ENCODE assay signal across 1 cellular context in the genomic region with DNA sequence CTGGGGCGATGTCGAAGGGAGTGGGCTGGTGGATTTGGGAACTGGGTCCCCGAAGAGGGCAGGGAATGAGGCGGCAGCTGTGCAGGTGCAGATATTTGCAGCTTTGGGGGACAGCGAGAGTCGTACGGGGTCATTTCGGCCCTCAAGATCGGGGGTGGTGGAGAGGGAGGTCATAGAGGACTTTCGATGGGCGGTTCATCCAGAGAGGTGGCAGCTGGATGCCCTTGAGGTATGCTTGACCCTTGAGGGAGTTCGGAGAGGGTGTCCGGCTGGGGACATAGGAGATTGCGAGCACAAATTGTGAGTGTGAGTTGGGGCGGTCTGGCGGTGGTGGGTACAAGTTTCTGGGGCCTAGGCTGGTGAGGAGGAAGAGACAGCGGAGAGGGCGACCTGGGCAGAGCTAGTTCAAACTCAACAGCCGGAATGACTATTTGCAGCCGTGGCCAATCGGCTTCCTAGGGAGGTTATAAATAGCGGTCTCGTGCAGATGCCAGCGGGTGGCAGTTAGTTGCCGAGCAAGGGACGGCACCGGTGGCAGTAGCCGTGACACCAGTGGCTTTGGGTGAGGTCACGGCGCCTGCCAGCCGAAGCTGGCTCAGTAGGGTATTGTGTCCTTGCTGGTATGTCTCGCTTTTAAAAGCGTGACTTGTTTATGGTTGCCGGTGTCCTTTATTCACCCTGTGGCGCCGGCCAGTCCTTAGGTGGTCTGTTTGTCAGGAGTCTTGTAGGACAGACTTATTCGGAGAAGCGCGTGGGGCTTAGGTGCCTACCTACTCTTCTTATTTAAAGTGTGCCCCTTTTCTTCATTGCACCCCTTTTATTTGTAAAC.
TF ChIP-seq lines count a peak whose summit lies in the region.

No MANE protein-coding gene starts in this region.

TF ChIP-seq in K562, 482 proteins besides CTCF, POLR2A, EP300 and RAD21 (continued from another document):
- TF ChIP-seq JUN (IDR thresholded peaks at IDR 0.05; ENCODE audit: borderline replicate concordance, low read depth, low read length) (no peak), JUN (CRISPR knock-in tag; IDR thresholded peaks at IDR 0.05; ENCODE audit: borderline replicate concordance) (no peak), SREBF1 (IDR thresholded peaks at IDR 0.05; ENCODE audit: borderline replicate concordance, low read depth, low read length) (no peak), ZNF707 (CRISPR knock-in tag; conservative IDR thresholded peaks at IDR 0.05) (no peak), SMARCA5 (IDR thresholded peaks at IDR 0.05) (no peak), POLR2AphosphoS5 (IDR thresholded peaks at IDR 0.05; ENCODE audit: control insufficient read depth, insufficient read depth, low read depth, low read length) (no peak), MBD2 (IDR thresholded peaks at IDR 0.05; ENCODE audit: borderline replicate concordance, low read depth) (0 out of 2 replicates have a peak, but pooled peaks have one; percentile 29), MTA2 (IDR thresholded peaks at IDR 0.05; ENCODE audit: low read depth) (no peak)
- TF ChIP-seq, protein P1, sequence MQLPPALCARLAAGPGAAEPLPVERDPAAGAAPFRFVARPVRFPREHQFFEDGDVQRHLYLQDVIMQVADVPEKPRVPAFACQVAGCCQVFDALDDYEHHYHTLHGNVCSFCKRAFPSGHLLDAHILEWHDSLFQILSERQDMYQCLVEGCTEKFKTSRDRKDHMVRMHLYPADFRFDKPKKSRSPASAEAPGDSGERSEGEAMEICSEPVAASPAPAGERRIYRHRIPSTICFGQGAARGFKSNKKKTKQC (CRISPR knock-in tag; IDR thresholded peaks at IDR 0.05) = no peak; the same call in 1 of the 2 replicates
- TF ChIP-seq, protein P2, sequence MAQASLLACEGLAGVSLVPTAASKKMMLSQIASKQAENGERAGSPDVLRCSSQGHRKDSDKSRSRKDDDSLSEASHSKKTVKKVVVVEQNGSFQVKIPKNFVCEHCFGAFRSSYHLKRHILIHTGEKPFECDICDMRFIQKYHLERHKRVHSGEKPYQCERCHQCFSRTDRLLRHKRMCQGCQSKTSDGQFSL (CRISPR knock-in tag; IDR thresholded peaks at IDR 0.05) = no peak
- TF ChIP-seq, protein P2 (tag; IDR thresholded peaks at IDR 0.05) = no peak
